Comparison of ENCODE assay signal across 1 cellular context in the genomic region with DNA sequence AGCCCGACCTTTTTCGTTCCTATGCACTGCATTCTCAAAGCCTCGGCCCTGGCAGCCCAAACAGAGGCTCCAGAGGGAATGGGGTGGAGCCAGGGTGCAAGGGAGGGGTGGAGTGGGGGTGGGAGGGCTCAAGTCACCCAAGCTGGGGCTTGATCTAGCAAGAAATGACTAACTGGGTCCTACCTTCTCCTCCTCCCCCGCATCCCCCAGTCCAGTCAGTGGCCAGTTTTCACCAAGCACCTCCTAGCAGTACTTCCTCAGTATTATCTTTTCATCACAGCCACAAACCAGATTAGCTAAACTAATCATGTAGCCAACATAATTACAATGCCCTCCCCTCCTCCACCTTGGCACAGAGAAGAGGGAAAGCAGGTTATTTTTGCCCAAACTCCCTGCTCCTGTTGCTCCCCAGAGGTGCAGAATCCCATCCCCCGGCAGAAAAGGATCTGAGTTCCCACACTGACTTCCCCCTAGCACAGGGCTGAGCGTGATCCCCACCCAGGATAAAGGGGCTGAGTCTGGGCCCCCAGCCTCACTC.
TF ChIP-seq lines count a peak whose summit lies in the region.

No MANE protein-coding gene starts in this region.

TF ChIP-seq in endothelial cell of umbilical vein, 7 proteins besides CTCF, POLR2A, EP300 and RAD21 (continued from another document):
- no peak for TF ChIP-seq POLR2AphosphoS5 (IDR thresholded peaks at IDR 0.05; ENCODE audit: insufficient read depth, low read depth, low read length)
TF ChIP-seq in endothelial cell of umbilical vein: peak in this region for 1.
